In the genomic region with DNA sequence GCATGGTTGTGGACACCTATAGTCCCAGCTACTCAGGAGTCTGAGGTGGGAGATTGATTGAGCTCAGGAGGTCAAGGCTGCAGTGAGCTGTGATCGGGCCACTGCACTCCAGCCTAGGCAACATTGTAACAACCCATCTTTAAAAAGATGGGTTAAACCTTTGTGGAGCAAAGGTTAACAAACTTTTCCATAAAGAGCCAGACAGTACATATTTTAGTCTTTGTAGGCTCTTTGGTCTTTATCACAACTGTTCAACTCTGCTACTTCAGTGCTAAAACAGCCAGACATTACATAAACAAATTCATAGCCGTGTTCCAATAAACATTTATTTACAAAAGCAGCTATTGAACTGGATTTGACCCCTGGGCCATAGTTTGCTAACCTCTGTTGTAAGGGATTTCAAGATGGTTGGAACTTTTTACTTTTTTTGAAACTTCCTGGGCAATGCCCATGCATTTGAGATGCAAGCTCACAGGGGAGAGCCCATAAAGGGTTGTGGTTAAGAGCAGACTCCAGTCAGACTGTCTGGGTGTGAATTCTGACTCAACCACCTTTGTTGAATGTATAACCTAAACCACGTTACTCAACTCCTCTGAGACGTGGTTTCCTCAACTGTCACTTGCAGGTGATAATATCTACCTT, we compare ENCODE assay signal across 8 cellular contexts.
DNase-seq lines count a peak whose midpoint lies in the region; ATAC-seq lines count a peak whose summit lies in the region.

No MANE protein-coding gene starts in this region.

- peak; percentile 37 for ATAC-seq in HG03196 (IDR thresholded peaks at IDR 0.05; ENCODE audit: unreplicated experiment)

- peak; percentile 67 for DNase-seq in NK-92 treated with Interleukin-12 subunit alpha and Interleukin-12 subunit beta, amount 100 ng/mL, for 24 hours (lab: John Stamatoyannopoulos, UW)
- no peak for DNase-seq in NK-92 (lab: John Stamatoyannopoulos, UW; ENCODE audit: unreplicated experiment)
- peak; percentile 42 for DNase-seq in activated gamma-delta T cell treated with anti-CD3 and anti-CD28 coated beads, Interleukin-2, amount 50 U/mL, for 16 hours (ENCODE audit: low read depth)
- peak; percentile 28 to 49 for DNase-seq in stimulated activated CD4-positive, alpha-beta T cell treated with anti-CD3 and anti-CD28 coated beads, Interleukin-2, amount 100 ng/mL, for 24 hours
- no peak for DNase-seq in DMS 273 (lab: John Stamatoyannopoulos, UW; ENCODE audit: unreplicated experiment)
- no peak for DNase-seq in hepatic stellate cell (ENCODE audit: low spot score)
- DNase-seq in NCI-H2081 (lab: John Stamatoyannopoulos, UW): no peak

Comparison
In these comparisons a context has a peak if more than half of its experiments do, and no peak if none do; other contexts are left out.
1. DNase-seq: peak in NK-92 treated with Interleukin-12 subunit alpha and Interleukin-12 subunit beta, amount 100 ng/mL, for 24 hours (single experiment), activated gamma-delta T cell treated with anti-CD3 and anti-CD28 coated beads, Interleukin-2, amount 50 U/mL, for 16 hours (single experiment) and stimulated activated CD4-positive, alpha-beta T cell treated with anti-CD3 and anti-CD28 coated beads, Interleukin-2, amount 100 ng/mL, for 24 hours (2 of 2); none in NK-92 (single experiment), DMS 273 (single experiment), hepatic stellate cell (single experiment) and NCI-H2081 (0 of 2).